Comparison of ENCODE assay signal across 13 cellular contexts in genomic region chr17:63633742-63634141, GRCh38. TPM values are rescaled to one million over a fixed set of nuclear protein-coding genes. Genes with fewer than 3 reads are reported as not detected.
DNase-seq lines count a peak whose midpoint lies in the region; ATAC-seq, FAIRE-seq and TF ChIP-seq lines count a peak whose summit lies in the region.
"Had no signal": no experiment of that assay in that cellular context is flagged by ENCODE, and none has a peak within 500 bp of the region (broad histone marks: within the 10 kb centered on the region; RNA-seq: fewer than 3 reads in every experiment).

No MANE protein-coding gene starts in this region.

- H3K9me2 ChIP-seq in Loucy (replicated peaks; ENCODE audit: low read depth, low read length): no peaks in the 10 kb centered on the region

- intact Hi-C loops in kidney (cut with DNase I): no loop called here

- H3K4me2 ChIP-seq in BLaER1 treated with 17β-estradiol and CSF1 and Interleukin-3, amounts not matched to agents 10 nM and 100 nM: peak overlapping the region; percentile 44 to 83 (median 55)
- H3K4me2 ChIP-seq in Loucy (ENCODE audit: low read depth, low read length, poor library complexity, severe bottlenecking) (peak overlapping the region; percentile 78), parathyroid adenoma (ENCODE audit: low read length) (no peak overlapping the region)

- H3F3A ChIP-seq in Loucy (ENCODE audit: low read depth): no peaks in the 10 kb centered on the region

- ATAC-seq in HG03342 (IDR thresholded peaks at IDR 0.05; ENCODE audit: unreplicated experiment): no peak
- ATAC-seq in GM21737 (IDR thresholded peaks at IDR 0.05; ENCODE audit: unreplicated experiment): no peak

- no peak for FAIRE-seq in kidney (lab: Jason Lieb, UNC)

- peaks cover 12 to 87% (median 31%) of the 10 kb centered on the region in 10 experiments for H3K4me1 ChIP-seq in BLaER1 treated with 17β-estradiol and CSF1 and Interleukin-3, amounts not matched to agents 10 nM and 100 nM
- H3K4me1 ChIP-seq in Loucy (ENCODE audit: insufficient read depth, low read length, poor library complexity, severe bottlenecking) (peaks cover 31% of the 10 kb centered on the region), kidney (ENCODE audit: control insufficient read depth in 1 of 2, insufficient read depth in 1 of 2, low read depth in 1 of 2, low read length in 2 of 2) (peaks cover 6 to 8% of the 10 kb centered on the region in 2 donors), parathyroid adenoma (no peaks in the 10 kb centered on the region)

- TF ChIP-seq CTCF in Loucy (conservative IDR thresholded peaks at IDR 0.05; ENCODE audit: low read length): no peak
- no peak for TF ChIP-seq CTCF in kidney (IDR thresholded peaks at IDR 0.05; ENCODE audit: borderline replicate concordance, extremely low read depth, insufficient read depth)
- no peak for TF ChIP-seq CTCF in parathyroid adenoma (IDR thresholded peaks at IDR 0.05)

- H3K36me3 ChIP-seq in BLaER1 treated with 17β-estradiol and CSF1 and Interleukin-3, amounts not matched to agents 10 nM and 100 nM: peaks cover 47 to 78% (median 67%) of the 10 kb centered on the region in 11 experiments
- H3K36me3 ChIP-seq in Loucy (ENCODE audit: insufficient read depth, low read length): peaks cover 34% of the 10 kb centered on the region; the same call in 1 of the 2 replicates
- H3K36me3 ChIP-seq in kidney (ENCODE audit: control insufficient read depth in 1 of 2, insufficient read depth in 2 of 2, low read length in 2 of 2): peaks cover 2 to 20% of the 10 kb centered on the region in 2 donors
- H3K36me3 ChIP-seq in parathyroid adenoma (ENCODE audit: control insufficient read depth, insufficient read depth, low read length): no peaks in the 10 kb centered on the region

- peak overlapping the region in 9 of 11 experiments; percentile 2 to 61 (median 38); a peak in 10 of 22 replicates for H3K9ac ChIP-seq in BLaER1 treated with 17β-estradiol and CSF1 and Interleukin-3, amounts not matched to agents 10 nM and 100 nM
- peak overlapping the region; percentile 45 for H3K9ac ChIP-seq in Loucy (ENCODE audit: low read depth, low read length, poor library complexity, severe bottlenecking)
- peak overlapping the region in 1 of 2 donors; percentile 10 for H3K9ac ChIP-seq in kidney (ENCODE audit: low read length in 2 of 2)
- H3K9ac ChIP-seq in parathyroid adenoma: no peak overlapping the region

- H2AFZ ChIP-seq in Loucy (ENCODE audit: low read length) (no peak overlapping the region), parathyroid adenoma (no peak overlapping the region)

- DNase-seq in kidney (no peak), SW 1271 (lab: John Stamatoyannopoulos, UW) (no peak), HPDE6-E6E7 (ENCODE audit: extremely low spot score) (no peak)
- DNase-seq: NCI-H2081 treated with DMSO at 0.1 percent for 48 hours; NCI-H526; occipital lobe; stimulated activated naive CD4-positive, alpha-beta T cell had no signal

- no peaks in the 10 kb centered on the region for H3K27me3 ChIP-seq in BLaER1 treated with 17β-estradiol and CSF1 and Interleukin-3, amounts not matched to agents 10 nM and 100 nM
- H3K27me3 ChIP-seq in Loucy (ENCODE audit: insufficient read depth, low read length, poor library complexity, severe bottlenecking): no peaks in the 10 kb centered on the region
- H3K27me3 ChIP-seq in parathyroid adenoma (ENCODE audit: control insufficient read depth, insufficient read depth, low read length): no peaks in the 10 kb centered on the region
- H3K27me3 ChIP-seq: brain microvascular endothelial cell had no signal

- no peak overlapping the region for H3K4me3 ChIP-seq in BLaER1 treated with 17β-estradiol and CSF1 and Interleukin-3, amounts not matched to agents 10 nM and 100 nM
- H3K4me3 ChIP-seq in Loucy (ENCODE audit: low read length, poor library complexity, severe bottlenecking) (peak overlapping the region; percentile 53), kidney (ENCODE audit: low read length in 2 of 2) (no peak overlapping the region), parathyroid adenoma (ENCODE audit: low read depth, low read length) (no peak overlapping the region)

- peaks cover 31 to 69% (median 44%) of the 10 kb centered on the region in 11 experiments; a peak in 20 of 22 replicates for H4K20me1 ChIP-seq in BLaER1 treated with 17β-estradiol and CSF1 and Interleukin-3, amounts not matched to agents 10 nM and 100 nM
- no peaks in the 10 kb centered on the region for H4K20me1 ChIP-seq in Loucy (ENCODE audit: insufficient read depth, low read length, poor library complexity, severe bottlenecking)

- peaks cover 23% of the 10 kb centered on the region for H3K79me2 ChIP-seq in Loucy (ENCODE audit: insufficient read depth, low read length)
- peaks cover 58% of the 10 kb centered on the region for H3K79me2 ChIP-seq in parathyroid adenoma

- H3K9me3 ChIP-seq in BLaER1 treated with 17β-estradiol and CSF1 and Interleukin-3, amounts not matched to agents 10 nM and 100 nM (replicated peaks in 1 of 11): no peaks in the 10 kb centered on the region
- H3K9me3 ChIP-seq in Loucy (ENCODE audit: insufficient read depth, low read depth, low read length) (no peaks in the 10 kb centered on the region), kidney (ENCODE audit: control insufficient read depth in 1 of 2, low read length in 2 of 2) (no peaks in the 10 kb centered on the region), parathyroid adenoma (ENCODE audit: control insufficient read depth, low read length) (no peaks in the 10 kb centered on the region)

- peak overlapping the region in 9 of 11 experiments; percentile 2 to 73 (median 48); a peak in 11 of 22 replicates for H3K27ac ChIP-seq in BLaER1 treated with 17β-estradiol and CSF1 and Interleukin-3, amounts not matched to agents 10 nM and 100 nM
- H3K27ac ChIP-seq in kidney (ENCODE audit: low read depth in 2 of 2, low read length in 2 of 2) (peak overlapping the region; percentile 28 to 40), parathyroid adenoma (peak overlapping the region; percentile 44)

RNA-seq across cellular contexts. Expression of gene MAP3K3, which starts 11.5 kb away (rescaled TPM):
- 50.5 TPM for total RNA-seq in kidney
- polyA plus RNA-seq in kidney (ENCODE audit: insufficient read depth, low read depth, low replicate concordance): 17.4 TPM

RNA-seq across cellular contexts. Expression of gene TACO1, which starts 33.0 kb away (rescaled TPM):
- 18.4 TPM for total RNA-seq in kidney
- polyA plus RNA-seq in kidney (ENCODE audit: insufficient read depth, low read depth, low replicate concordance): 80.1 TPM
